ENCODE assay signal across 24 cellular contexts in the genomic region with DNA sequence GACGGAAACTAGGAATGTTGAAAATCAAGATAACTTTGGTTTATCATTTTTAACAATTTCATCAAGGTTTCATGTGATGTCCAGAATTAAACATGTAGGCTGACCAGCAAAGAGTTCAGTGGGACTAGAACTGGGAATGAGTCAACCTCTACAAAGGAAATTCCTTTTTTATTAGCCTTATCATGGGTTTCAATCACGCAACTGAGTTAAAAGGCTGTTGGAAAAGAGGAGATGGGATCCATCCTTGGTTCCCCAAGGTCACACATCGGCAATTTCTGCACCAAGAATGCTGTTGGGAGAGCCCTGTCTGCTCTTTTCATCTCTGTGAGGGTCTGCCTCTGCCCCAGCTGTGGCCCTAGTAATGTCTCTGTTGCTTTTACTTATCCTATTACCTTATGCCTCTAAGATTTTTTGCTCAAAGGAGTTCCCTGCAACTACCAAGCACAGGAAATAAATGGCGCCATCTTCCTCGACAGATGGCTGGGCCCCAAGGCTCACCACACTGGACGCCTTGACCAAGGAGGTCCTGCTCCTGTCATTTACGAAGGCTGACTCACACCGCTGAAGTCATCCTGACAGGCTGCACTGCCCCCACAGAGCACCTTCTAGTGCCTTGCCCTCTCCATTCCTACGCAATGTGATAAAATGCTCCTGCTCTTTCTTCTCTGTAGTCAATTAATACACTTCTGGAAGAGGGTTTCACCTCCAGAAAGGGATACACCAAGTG.
"Had no signal": no experiment of that assay in that cellular context is flagged by ENCODE, and none has a peak within 500 bp of the region (broad histone marks: within the 10 kb centered on the region; RNA-seq: fewer than 3 reads in every experiment).

No MANE protein-coding gene starts in this region.

- DNase-seq: dermis blood vessel endothelial cell; effector memory CD4-positive, alpha-beta T cell; erythroblast; esophagus squamous epithelium; gastrocnemius medialis; head of caudate nucleus; left cardiac atrium; left lung; mammary epithelial cell; mesendoderm; midbrain; naive thymus-derived CD4-positive, alpha-beta T cell; occipital lobe; ovary; psoas muscle; right cardiac atrium; sigmoid colon; stimulated activated CD4-positive, alpha-beta T cell treated with anti-CD3 and anti-CD28 coated beads, Interleukin-2, amount 100 ng/mL, for 24 hours; stimulated activated CD4-positive, alpha-beta T cell treated with anti-CD3 and anti-CD28 coated beads, Interleukin-4, amount 100 ng/mL, for 24 hours; stimulated activated naive CD4-positive, alpha-beta T cell treated with Interleukin-2 at 50 U/mL for 16 hours; stomach; thyroid gland had no signal

- H3K79me2 ChIP-seq: hepatocyte had no signal

- H3K4me1 ChIP-seq: esophagus squamous epithelium, gastrocnemius medialis, left lung, psoas muscle, sigmoid colon, stomach, thyroid gland had no signal

- H3K27me3 ChIP-seq: esophagus squamous epithelium, gastrocnemius medialis, hepatocyte, left lung, ovary, sigmoid colon, stomach, thyroid gland had no signal

- H3K4me3 ChIP-seq: coronary artery, esophagus squamous epithelium, gastrocnemius medialis, hepatocyte, left lung, ovary, psoas muscle, sigmoid colon, stomach, thyroid gland had no signal

- H2AFZ ChIP-seq: hepatocyte had no signal

- H3K4me2 ChIP-seq: hepatocyte had no signal

- H3K9me3 ChIP-seq: esophagus squamous epithelium, gastrocnemius medialis, left lung, ovary, psoas muscle, sigmoid colon, stomach, thyroid gland had no signal

- H3K36me3 ChIP-seq: esophagus squamous epithelium, gastrocnemius medialis, left lung, ovary, sigmoid colon, stomach, thyroid gland had no signal

- H3K27ac ChIP-seq: coronary artery, esophagus squamous epithelium, gastrocnemius medialis, hepatocyte, left lung, ovary, psoas muscle, sigmoid colon, stomach, thyroid gland had no signal

- ATAC-seq: gastrocnemius medialis; left cardiac atrium; left lung; naive thymus-derived CD4-positive, alpha-beta T cell; psoas muscle; right cardiac atrium had no signal
